In the genomic region with DNA sequence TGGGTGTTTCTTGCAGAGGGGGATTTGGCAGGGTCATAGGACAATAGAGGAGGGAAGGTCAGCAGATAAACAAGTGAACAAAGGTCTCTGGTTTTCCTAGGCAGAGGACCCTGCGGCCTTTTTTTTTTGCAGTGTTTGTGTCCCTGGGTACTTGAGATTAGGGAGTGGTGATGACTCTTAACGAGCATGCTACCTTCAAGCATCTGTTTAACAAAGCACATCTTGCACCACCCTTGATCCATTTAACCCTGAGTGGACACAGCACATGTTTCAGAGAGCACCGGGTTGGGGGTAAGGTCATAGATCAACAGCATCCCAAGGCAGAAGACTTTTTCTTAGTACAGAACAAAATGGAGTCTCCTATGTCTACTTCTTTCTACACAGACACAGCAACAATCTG, we compare ENCODE assay signal across 4 cellular contexts. TPM values are rescaled to one million over a fixed set of nuclear protein-coding genes. Genes with fewer than 3 reads are reported as not detected.
A peak's percentile ranks its signal among the peaks of the same experiment; 100 is the strongest.
DNase-seq lines count a peak whose midpoint lies in the region; ATAC-seq, FAIRE-seq and TF ChIP-seq lines count a peak whose summit lies in the region.
"Not testable (repeated sequence)": the region's sequence is repeated elsewhere in the genome, so short reads cannot be mapped to it uniquely, and the experiment has no call there.

No MANE protein-coding gene starts in this region.

- not testable (repeated sequence) for H3K4me1 ChIP-seq in Panc1 (ENCODE audit: control insufficient read depth, insufficient read depth, low read length); GM12878 (ENCODE audit: control insufficient read depth, insufficient read depth, low read length); endodermal cell (ENCODE audit: control insufficient read depth, insufficient read depth, low read length); left lung

- not testable (repeated sequence) for H3K79me2 ChIP-seq in GM12878 (ENCODE audit: control insufficient read depth, insufficient read depth, low read length)

- peaks cover 23% of the 10 kb centered on the region for H3K36me3 Mint-ChIP-seq in endodermal cell (ENCODE audit: low read depth)

- H4K20me1 ChIP-seq in GM12878 (ENCODE audit: control insufficient read depth, insufficient read depth) = not testable (repeated sequence)

- RAD21 ChIA-PET in GM12878 (lab: Charles Lee; ENCODE audit: unreplicated experiment) = interaction anchor here (0.7 kb wide), 1 partner anchor 58 kb away, joined by 3 read pairs; no protein-coding TSS in a partner anchor

- TF ChIP-seq EP300 in GM12878 (IDR thresholded peaks at IDR 0.05; ENCODE audit: borderline replicate concordance in 1 of 2, control insufficient read depth in 1 of 2, low read depth in 2 of 2, low read length in 2 of 2) = not testable (repeated sequence)

- not testable (repeated sequence) for H3K4me3 ChIP-seq in Panc1 (ENCODE audit: low read depth in 2 of 2, low read length in 2 of 2); GM12878; endodermal cell (ENCODE audit: low read length); left lung

- H3K27ac Mint-ChIP-seq in endodermal cell = peak overlapping the region; percentile 52

- H3K4me3 Mint-ChIP-seq in endodermal cell = not testable (repeated sequence)

- POLR2A ChIA-PET in Panc1 (lab: Charles Lee) = interaction anchor here (0.7 kb wide), 1 partner anchor 667 kb away, joined by 17 read pairs; no protein-coding TSS in a partner anchor
- POLR2A ChIA-PET in GM12878 (lab: Charles Lee) = not testable (repeated sequence)

- not testable (repeated sequence) for H3K4me1 Mint-ChIP-seq in endodermal cell

- BruUV-seq in Panc1 (replicated peaks; lab: Mats Ljungman, UMichigan) (TSS peak; percentile 51), GM12878 (replicated peaks; lab: Mats Ljungman, UMichigan) (TSS peak; percentile 53)

- FAIRE-seq in GM12878 (lab: Jason Lieb, UNC) = not testable (repeated sequence)

- TF ChIP-seq RAD21 in GM12878 (IDR thresholded peaks at IDR 0.05; ENCODE audit: insufficient read depth, low read depth, low read length) = not testable (repeated sequence)

- intact Hi-C loops in Panc1 (cut with micrococcal nuclease; ENCODE audit: unreplicated experiment); GM12878 (cut with micrococcal nuclease; ENCODE audit: unreplicated experiment); left lung (cut with DNase I): not testable (repeated sequence)

- H3K9ac ChIP-seq in GM12878 (ENCODE audit: control insufficient read depth, insufficient read depth, low read length); endodermal cell (ENCODE audit: extremely low read depth, low read length, poor library complexity, severe bottlenecking): not testable (repeated sequence)

- H2AFZ ChIP-seq in GM12878 (ENCODE audit: control insufficient read depth, low read depth, low read length) = not testable (repeated sequence)

- not testable (repeated sequence) for H3K36me3 ChIP-seq in Panc1 (ENCODE audit: control insufficient read depth, insufficient read depth, low read length); GM12878 (ENCODE audit: control insufficient read depth in 2 of 2, insufficient read depth in 2 of 2, low read length in 1 of 2); endodermal cell (ENCODE audit: control insufficient read depth, insufficient read depth, low read length); left lung

- not testable (repeated sequence) for H3K27me3 ChIP-seq in Panc1 (ENCODE audit: control insufficient read depth, insufficient read depth, low read length); GM12878 (replicated peaks in 1 of 2; ENCODE audit: control insufficient read depth in 2 of 2, insufficient read depth in 2 of 2, low read length in 1 of 2); endodermal cell (ENCODE audit: control insufficient read depth, insufficient read depth, low read length, poor library complexity, severe bottlenecking); left lung

- not testable (repeated sequence) for H3K9me3 Mint-ChIP-seq in endodermal cell

- H3K9me3 ChIP-seq in Panc1 (ENCODE audit: control insufficient read depth, insufficient read depth, low read depth, low read length); GM12878 (replicated peaks; ENCODE audit: control insufficient read depth, insufficient read depth, low read length); endodermal cell (ENCODE audit: control insufficient read depth, low read length); left lung: not testable (repeated sequence)

- not testable (repeated sequence) for H3K27me3 Mint-ChIP-seq in endodermal cell (ENCODE audit: insufficient read depth)

- SMC1A ChIA-PET in GM12878 (lab: Charles Lee; ENCODE audit: uncharacterized antibody, unreplicated experiment) = not testable (repeated sequence)

- H3K4me2 ChIP-seq in GM12878 (ENCODE audit: control insufficient read depth, insufficient read depth) = not testable (repeated sequence)

- TF ChIP-seq POLR2A in GM12878 (IDR thresholded peaks at IDR 0.05; ENCODE audit: low read depth, low read length) = not testable (repeated sequence)

- TF ChIP-seq CTCF in Panc1 (IDR thresholded peaks at IDR 0.05); GM12878 (IDR thresholded peaks at IDR 0.05 in 2 of 3, conservative IDR thresholded peaks at IDR 0.05 in 1 of 3; ENCODE audit: control insufficient read depth in 2 of 3, extremely low read depth in 1 of 3, insufficient read depth in 1 of 3, low read depth in 3 of 3, low read length in 3 of 3); endodermal cell (conservative IDR thresholded peaks at IDR 0.05); left lung (IDR thresholded peaks at IDR 0.05): not testable (repeated sequence)

- not testable (repeated sequence) for ATAC-seq in Panc1, GM12878
- peak; percentile 53 for ATAC-seq in left lung

- 96% methylated on average over 3 of the region's 3 CpGs for WGBS in GM12878 (ENCODE audit: insufficient coverage, insufficient replicate concordance, low lambda C conversion rate, missing lambda C conversion rate)
- 100% methylated on average over 1 of the region's 3 CpGs; no CpG with 5 or more reads in 1 of the 2 experiments for WGBS in endodermal cell (ENCODE audit: insufficient coverage in 1 of 2, insufficient read length in 1 of 2), 2 experiments

- in situ Hi-C loops in Panc1 (cut with HindIII; ENCODE audit: low pct_unique_long_range_greater_than_20kb, low sequenced_read_pairs); GM12878 (cut with MboI): not testable (repeated sequence)

- not testable (repeated sequence) for H3K27ac ChIP-seq in Panc1 (ENCODE audit: low read length); GM12878 (ENCODE audit: control insufficient read depth, insufficient read depth); endodermal cell (ENCODE audit: low read depth, low read length); left lung

- not testable (repeated sequence) for DNase-seq in Panc1 (ENCODE audit: low read depth, low spot score); GM12878 (ENCODE audit: low read depth, low spot score); endodermal cell; left lung

- CTCF ChIA-PET in Panc1 (lab: Charles Lee); GM12878 (lab: Yijun Ruan, JAX): not testable (repeated sequence)

RNA-seq across cellular contexts. Expression of gene NPEPPS, which starts 25.2 kb away (rescaled TPM):
- total RNA-seq in Panc1 (2021; ENCODE audit: unreplicated experiment) (137 TPM), GM12878 (2014; rRNA removed) (37.4 and 50.4 TPM in 2 replicates), GM12878 (2014; rRNA removed; fragmentation: Illumina TruSeq; extraction: Trizol) (57.5 and 58.1 TPM in 2 replicates), GM12878 (2021) (69.9 and 75.7 TPM in 2 replicates), endodermal cell (100 to 1,000 TPM; 178 to 194 TPM), left lung (100 to 1,000 TPM; 109 to 131 TPM)
- polyA plus RNA-seq in Panc1 (2012; ENCODE audit: insufficient read length) = 94.7 TPM
- 653 and 692 TPM in 2 replicates for total RNA-seq in GM12878 (2013; cell fraction: nucleolus; rRNA removed)
- polyA plus RNA-seq in GM12878 (2011; ENCODE audit: low read depth) = 55.0 TPM
- polyA plus RNA-seq in GM12878 (2011; rRNA removed) (214 and 300 TPM in 2 replicates), GM12878 (2014; fragmentation: Illumina TruSeq; extraction: Trizol) (75.2 and 81.3 TPM in 2 replicates), GM12878 (2014; fragmentation: Nextera tagmentation; extraction: Ambion mirVana) (10 to 100 TPM; 25.8 to 29.3 TPM), GM12878 (2014; rRNA removed) (72.4 and 72.7 TPM in 2 replicates), GM12878 (2016; fragmentation: Nextera tagmentation; extraction: Ambion mirVana) (10 to 100 TPM; 60.4 to 68.7 TPM)
- 44.5 and 67.9 TPM in 2 replicates for polyA plus RNA-seq in GM12878 (2011; cell fraction: cytosol; rRNA removed)
- polyA plus RNA-seq in GM12878 (2011; cell fraction: nucleus; rRNA removed) = 442 and 464 TPM in 2 replicates
- polyA plus RNA-seq in GM12878 (2012) = 79.2 and 95.2 TPM in 2 replicates
- polyA minus RNA-seq in GM12878 (2011; rRNA and poly(A)+ RNA removed) = 161 and 211 TPM in 2 replicates
- 56.5 and 61.1 TPM in 2 replicates for polyA minus RNA-seq in GM12878 (2011; cell fraction: cytosol; rRNA and poly(A)+ RNA removed)
- 127 and 186 TPM in 2 replicates for polyA minus RNA-seq in GM12878 (2011; cell fraction: nucleus; rRNA and poly(A)+ RNA removed)
- polyA plus RNA-seq in endodermal cell (2013, experiment 1 of 2) = 113 TPM
- polyA plus RNA-seq in endodermal cell (2013, experiment 2 of 2) = 112 TPM
